Comparison of ENCODE assay signal across 1 cellular context in genomic region chr6:63211343-63211742, GRCh38. TPM values are rescaled to one million over a fixed set of nuclear protein-coding genes. Genes with fewer than 3 reads are reported as not detected.
"Had no signal": no experiment of that assay in that cellular context is flagged by ENCODE, and none has a peak within 500 bp of the region (broad histone marks: within the 10 kb centered on the region; RNA-seq: fewer than 3 reads in every experiment).

Gene FKBP1C (plus strand): TSS chr6:63211469.

RNA-seq across cellular contexts. Expression of gene FKBP1C, which starts in this region (rescaled TPM):
- total RNA-seq: esophagus mucosa had no signal
